ENCODE assay signal across 27 cellular contexts in genomic region chr2:135066710-135067109, GRCh38. TPM values are rescaled to one million over a fixed set of nuclear protein-coding genes. Genes with fewer than 3 reads are reported as not detected.
DNase-seq lines count a peak whose midpoint lies in the region; ATAC-seq, FAIRE-seq and TF ChIP-seq lines count a peak whose summit lies in the region.
"Had no signal": no experiment of that assay in that cellular context is flagged by ENCODE, and none has a peak within 500 bp of the region (broad histone marks: within the 10 kb centered on the region; RNA-seq: fewer than 3 reads in every experiment).

No MANE protein-coding gene starts in this region.

- POLR2A ChIA-PET in CD4-positive, alpha-beta T cell (lab: Charles Lee), result no interaction called here

- H3K27me3 ChIP-seq in CD4-positive, alpha-beta T cell (ENCODE audit: control insufficient read depth, insufficient read depth, low read length), result no peaks in the 10 kb centered on the region
- no peaks in the 10 kb centered on the region for H3K27me3 ChIP-seq in pancreas
- H3K27me3 ChIP-seq: ascending aorta, ovary, uterus had no signal

- peaks cover 0 to 5% (median 0%) of the 10 kb centered on the region in 3 donors for H3K4me1 ChIP-seq in pancreas
- H3K4me1 ChIP-seq: uterus had no signal

- peaks cover 2% of the 10 kb centered on the region for H3K9me3 Mint-ChIP-seq in CD4-positive, alpha-beta T cell
- H3K9me3 Mint-ChIP-seq: activated B cell treated with CpG ODN at 0.5 μM for 24 hours; natural killer cell treated with Interleukin-12 subunit alpha and Interleukin-12 subunit beta and Interleukin-15 and Interleukin-18, amount 100 ng/mL, for 72 hours had no signal

- H3K4me3 ChIP-seq in choroid plexus epithelial cell (ENCODE audit: low read depth, low read length) (no peak overlapping the region), pancreas (no peak overlapping the region)
- H3K4me3 ChIP-seq: ascending aorta, ovary, thoracic aorta, uterus had no signal

- H3K4me3 Mint-ChIP-seq in CD4-positive, alpha-beta T cell, result no peak overlapping the region
- H3K4me3 Mint-ChIP-seq: activated B cell treated with CpG ODN at 0.5 μM for 24 hours; CD8-positive, alpha-beta T cell; central memory CD8-positive, alpha-beta T cell; natural killer cell treated with Interleukin-12 subunit alpha and Interleukin-12 subunit beta and Interleukin-15 and Interleukin-18, amount 100 ng/mL, for 72 hours had no signal

- H3K27ac Mint-ChIP-seq in CD4-positive, alpha-beta T cell, result peak overlapping the region; percentile 28
- H3K27ac Mint-ChIP-seq: activated B cell treated with CpG ODN at 0.5 μM for 24 hours; CD8-positive, alpha-beta T cell; natural killer cell treated with Interleukin-12 subunit alpha and Interleukin-12 subunit beta and Interleukin-15 and Interleukin-18, amount 100 ng/mL, for 72 hours had no signal

- 77 to 88% methylated on average over 1 of the region's 1 CpG for WGBS in pancreas, 2 donors

- no peak for DNase-seq in CD4-positive, alpha-beta T cell
- DNase-seq in HS-5 (ENCODE audit: low read depth) (peak; percentile 19), choroid plexus epithelial cell (ENCODE audit: low read depth) (peak; percentile 15), omental fat pad (ENCODE audit: low spot score) (no peak), pancreas (no peak), SIG-M5 treated with dmso at 0.1 percent for 504 hours (lab: John Stamatoyannopoulos, UW; ENCODE audit: unreplicated experiment) (no peak)
- DNase-seq: activated B cell treated with CpG ODN at 0.5 μM for 24 hours; CD8-positive, alpha-beta T cell; foreskin melanocyte; GF-D8; hippocampal formation; Kasumi-1; NCI-H1694 treated with DMSO at 0.1 percent for 48 hours; ovary; right cardiac atrium; stimulated activated CD4-positive, alpha-beta T cell treated with anti-CD3 and anti-CD28 coated beads, Interleukin-4, amount 100 ng/mL, for 4 hours; stimulated activated naive CD4-positive, alpha-beta T cell; T1000; uterus had no signal

- H3K27ac ChIP-seq in CD4-positive, alpha-beta T cell (ENCODE audit: low read depth, low read length), result no peak overlapping the region
- H3K27ac ChIP-seq in pancreas, result no peak overlapping the region
- H3K27ac ChIP-seq: ovary, uterus had no signal

- no peak for TF ChIP-seq CTCF in CD4-positive, alpha-beta T cell (IDR thresholded peaks at IDR 0.05)
- TF ChIP-seq CTCF in choroid plexus epithelial cell (conservative IDR thresholded peaks at IDR 0.05; ENCODE audit: low read depth, low read length) (no peak), omental fat pad (IDR thresholded peaks at IDR 0.05) (no peak), pancreas (IDR thresholded peaks at IDR 0.05) (no peak)

- H3K36me3 ChIP-seq in pancreas, result no peaks in the 10 kb centered on the region
- H3K36me3 ChIP-seq: ovary, thoracic aorta, uterus had no signal

- H3K9me3 ChIP-seq in CD4-positive, alpha-beta T cell (ENCODE audit: control insufficient read depth, low read length), result peaks cover 5% of the 10 kb centered on the region
- no peaks in the 10 kb centered on the region for H3K9me3 ChIP-seq in pancreas
- H3K9me3 ChIP-seq: ascending aorta, ovary, thoracic aorta, uterus had no signal

- no peak for FAIRE-seq in pancreas (lab: Jason Lieb, UNC)

- CTCF ChIA-PET in CD4-positive, alpha-beta T cell (lab: Charles Lee), result no interaction called here

- H3K4me1 Mint-ChIP-seq in CD4-positive, alpha-beta T cell (ENCODE audit: low read depth), result peaks cover 71% of the 10 kb centered on the region
- H3K4me1 Mint-ChIP-seq: central memory CD8-positive, alpha-beta T cell had no signal

- H3K36me3 Mint-ChIP-seq in CD4-positive, alpha-beta T cell (ENCODE audit: low read depth), result peaks cover 81% of the 10 kb centered on the region

- intact Hi-C loops in CD4-positive, alpha-beta T cell (cut with DNase I, micrococcal nuclease), result no loop called here
- intact Hi-C loops in pancreas (cut with DNase I), result no loop called here

- H3K27me3 Mint-ChIP-seq in CD4-positive, alpha-beta T cell, result no peaks in the 10 kb centered on the region
- H3K27me3 Mint-ChIP-seq: activated B cell treated with CpG ODN at 0.5 μM for 24 hours; central memory CD8-positive, alpha-beta T cell had no signal

- no peak for ATAC-seq in CD4-positive, alpha-beta T cell (ENCODE audit: poor library complexity)
- ATAC-seq in omental fat pad (ENCODE audit: low FRiP score) (peak; percentile 80), GM21381 (IDR thresholded peaks at IDR 0.05; ENCODE audit: unreplicated experiment) (no peak), pancreas (no peak)
- ATAC-seq: activated naive CD4-positive, alpha-beta T cell treated with anti-CD3 and anti-CD28 coated beads, Interleukin-2, amount 50 U/mL, for 72 hours; CD8-positive, alpha-beta T cell; natural killer cell treated with Interleukin-12 subunit alpha and Interleukin-12 subunit beta and Interleukin-15 and Interleukin-18, amount 100 ng/mL, for 72 hours; right cardiac atrium had no signal

RNA-seq across cellular contexts. Expression of gene RAB3GAP1, which starts 14.6 kb away (rescaled TPM):
- total RNA-seq in CD4-positive, alpha-beta T cell, result 10 to 100 TPM; 35.9 to 37.0 TPM
- 10 to 100 TPM; 34.4 to 53.3 (median 45.1) TPM for total RNA-seq in omental fat pad
- total RNA-seq in pancreas, result 10 to 100 TPM; 18.3 to 25.5 (median 23.5) TPM
- 10 to 100 TPM; 10.3 to 18.1 TPM for polyA plus RNA-seq in pancreas

RNA-seq across cellular contexts. Expression of gene MAP3K19, which starts 19.5 kb away (rescaled TPM):
- not detected for total RNA-seq in CD4-positive, alpha-beta T cell
- total RNA-seq in omental fat pad, result not detected
- not detected for total RNA-seq in pancreas
- polyA plus RNA-seq in pancreas, result not detected
- total RNA-seq: activated B cell treated with CpG ODN at 0.5 μM for 24 hours; ascending aorta; CD8-positive, alpha-beta T cell; epithelial cell of proximal tubule; liver; natural killer cell treated with Interleukin-12 subunit alpha and Interleukin-12 subunit beta and Interleukin-15 and Interleukin-18, amount 100 ng/mL, for 72 hours; right cardiac atrium; thoracic aorta had no signal
- polyA plus RNA-seq: liver, right cardiac atrium had no signal

Comparison
In these comparisons a context has a peak if more than half of its experiments do, and no peak if none do; other contexts are left out.
1. DNase-seq: peak in HS-5 (single experiment) and choroid plexus epithelial cell (single experiment); none in CD4-positive, alpha-beta T cell (0 of 10), omental fat pad (single experiment), pancreas (0 of 6) and SIG-M5 treated with dmso at 0.1 percent for 504 hours (single experiment).